In the genomic region with DNA sequence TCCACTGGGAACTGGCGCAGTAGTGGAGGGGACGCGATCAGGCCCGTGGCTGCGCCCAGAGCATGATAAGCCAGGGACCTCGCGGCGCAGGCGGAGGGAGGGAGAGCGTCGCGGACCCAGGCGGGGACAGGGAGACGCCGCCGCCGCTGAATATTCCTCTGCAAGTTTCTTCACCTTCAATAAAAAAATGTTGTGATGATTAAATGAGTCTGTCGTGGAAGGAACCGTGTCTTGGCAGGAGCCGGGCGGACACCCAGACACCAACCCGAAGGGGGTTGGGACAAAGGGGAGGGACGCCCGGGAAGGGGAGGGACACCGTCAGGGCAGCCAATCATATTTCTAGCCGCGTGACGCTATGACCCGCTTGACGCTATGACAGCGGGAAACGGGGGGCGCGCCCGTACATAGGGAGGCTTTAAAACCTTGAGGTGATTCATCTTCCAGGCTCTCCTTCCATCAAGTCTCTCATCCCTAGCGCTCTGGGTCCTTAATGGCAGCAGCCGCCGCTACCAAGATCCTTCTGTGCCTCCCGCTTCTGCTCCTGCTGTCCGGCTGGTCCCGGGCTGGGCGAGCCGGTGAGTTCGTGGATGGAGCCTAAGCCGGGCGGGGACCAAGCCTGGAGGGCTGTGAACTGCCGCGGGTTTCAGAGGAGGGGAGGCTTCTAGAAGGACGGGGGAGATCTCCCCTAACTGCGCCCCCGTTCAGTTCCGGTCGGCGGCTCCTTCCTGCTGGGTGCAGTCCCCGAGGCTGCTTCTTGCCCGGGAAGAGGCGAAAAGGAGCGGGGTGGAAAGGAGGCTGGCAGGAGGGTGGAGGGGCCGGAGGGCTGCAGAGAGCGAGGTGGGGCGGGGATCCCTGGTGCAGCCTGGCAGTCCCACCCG, we compare ENCODE assay signal across 8 cellular contexts. TPM values are rescaled to one million over a fixed set of nuclear protein-coding genes. Genes with fewer than 3 reads are reported as not detected.
DNase-seq lines count a peak whose midpoint lies in the region; ATAC-seq and TF ChIP-seq lines count a peak whose summit lies in the region.

A gene with protein sequence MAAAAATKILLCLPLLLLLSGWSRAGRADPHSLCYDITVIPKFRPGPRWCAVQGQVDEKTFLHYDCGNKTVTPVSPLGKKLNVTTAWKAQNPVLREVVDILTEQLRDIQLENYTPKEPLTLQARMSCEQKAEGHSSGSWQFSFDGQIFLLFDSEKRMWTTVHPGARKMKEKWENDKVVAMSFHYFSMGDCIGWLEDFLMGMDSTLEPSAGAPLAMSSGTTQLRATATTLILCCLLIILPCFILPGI (plus strand): TSS at position 432 of the 878 bp plus-strand sequence. CDS start 59 bp downstream, at position 491.

- H3K27ac Mint-ChIP-seq in progenitor cell of endocrine pancreas (peak within 1 kb of the TSS; percentile 49), type B pancreatic cell (peak within 1 kb of the TSS; percentile 86)

- H3K27me3 ChIP-seq in left ventricle myocardium inferior (ENCODE audit: low read depth): peaks cover 54% of the 10 kb centered on the region

- no peaks in the 10 kb centered on the region for H3K9me3 ChIP-seq in left ventricle myocardium inferior (replicated peaks)

- peaks cover 29% of the 10 kb centered on the region for H3K4me1 ChIP-seq in left ventricle myocardium inferior

- H3K27me3 Mint-ChIP-seq in progenitor cell of endocrine pancreas: peaks cover 83% of the 10 kb centered on the region
- peaks cover 86% of the 10 kb centered on the region for H3K27me3 Mint-ChIP-seq in type B pancreatic cell

- H3K27ac ChIP-seq in left ventricle myocardium inferior (replicated peaks): peak within 1 kb of the TSS; percentile 67

- TF ChIP-seq CTCF in left ventricle myocardium inferior (IDR thresholded peaks at IDR 0.05; ENCODE audit: borderline replicate concordance) (no peak), progenitor cell of endocrine pancreas (IDR thresholded peaks at IDR 0.05; ENCODE audit: unreplicated experiment) (no peak), type B pancreatic cell (conservative IDR thresholded peaks at IDR 0.05) (no peak)

- H3K4me3 ChIP-seq in left ventricle myocardium inferior: peak within 1 kb of the TSS; percentile 70

- H3K36me3 Mint-ChIP-seq in progenitor cell of endocrine pancreas (ENCODE audit: insufficient read depth): no peaks in the 10 kb centered on the region
- peaks cover 3% of the 10 kb centered on the region for H3K36me3 Mint-ChIP-seq in type B pancreatic cell

- H3K9me3 Mint-ChIP-seq in progenitor cell of endocrine pancreas (ENCODE audit: low read depth) (no peaks in the 10 kb centered on the region), type B pancreatic cell (no peaks in the 10 kb centered on the region)

- DNase-seq in NCI-H1436 treated with DMSO at 0.1 percent for 48 hours (lab: John Stamatoyannopoulos, UW) (peak; percentile 63), T-helper 2 cell (peak; percentile 76 to 92 (median 89)), amygdala (lab: John Stamatoyannopoulos, UW) (peak in 52 of 56 donors; percentile 11 to 83 (median 59)), left ventricle myocardium inferior (peak; percentile 85), progenitor cell of endocrine pancreas (ENCODE audit: low spot score, unreplicated experiment) (no peak), type B pancreatic cell (ENCODE audit: extremely low spot score, unreplicated experiment) (no peak)

- intact Hi-C loops in left ventricle myocardium inferior (cut with micrococcal nuclease): no loop called here

- H3K4me3 Mint-ChIP-seq in progenitor cell of endocrine pancreas (ENCODE audit: low read depth): peak within 1 kb of the TSS; percentile 79
- H3K4me3 Mint-ChIP-seq in type B pancreatic cell: peak within 1 kb of the TSS; percentile 95

- ATAC-seq in GM18868 (IDR thresholded peaks at IDR 0.05; ENCODE audit: unreplicated experiment): peak; percentile 64
- no peak for ATAC-seq in HG03095 (IDR thresholded peaks at IDR 0.05; ENCODE audit: unreplicated experiment)

- H3K36me3 ChIP-seq in left ventricle myocardium inferior: no peaks in the 10 kb centered on the region

- H3K4me1 Mint-ChIP-seq in progenitor cell of endocrine pancreas (ENCODE audit: low read depth): peaks cover 6% of the 10 kb centered on the region
- H3K4me1 Mint-ChIP-seq in type B pancreatic cell (ENCODE audit: unreplicated experiment): peaks cover 9% of the 10 kb centered on the region

RNA-seq across cellular contexts. Expression of the gene that starts here (rescaled TPM):
- 0.93 TPM for total RNA-seq in left ventricle myocardium inferior
- total RNA-seq in progenitor cell of endocrine pancreas: not detected in 2 replicates
- total RNA-seq in type B pancreatic cell (ENCODE audit: low replicate concordance): 1.4 TPM in 1 of 2 replicates, not detected in the other

Comparison
In these comparisons a context has a peak if more than half of its experiments do, and no peak if none do; other contexts are left out.
1. Peak in DNase-seq, H3K4me3 ChIP-seq and H3K27ac ChIP-seq in left ventricle myocardium inferior; RNA of the gene not detected or under 1 TPM.
2. DNase-seq: peak in NCI-H1436 treated with DMSO at 0.1 percent for 48 hours (single experiment), T-helper 2 cell (5 of 5) and amygdala (52 of 56); none in progenitor cell of endocrine pancreas (single experiment) and type B pancreatic cell (single experiment).